ENCODE assay signal across 24 cellular contexts in the genomic region with DNA sequence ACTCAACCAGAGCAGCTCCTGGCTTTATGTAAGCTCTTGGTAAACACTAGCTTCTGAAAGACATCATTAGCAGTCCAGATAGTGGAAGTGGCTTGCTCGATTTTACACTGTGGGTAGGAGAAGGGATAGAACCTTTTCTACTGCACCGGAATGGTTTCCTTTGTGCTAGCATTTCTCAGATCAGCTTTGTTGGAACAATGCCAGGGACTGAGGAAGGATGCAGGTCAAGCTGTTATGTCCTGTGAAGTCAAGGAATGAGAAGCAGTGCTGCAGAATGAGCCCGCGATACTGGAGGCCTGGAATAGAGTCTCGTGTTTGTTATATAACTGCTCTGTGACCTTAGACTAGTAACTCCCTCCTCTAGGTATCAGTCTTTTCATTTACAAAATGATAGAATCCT.
"Had no signal": no experiment of that assay in that cellular context is flagged by ENCODE, and none has a peak within 500 bp of the region (broad histone marks: within the 10 kb centered on the region; RNA-seq: fewer than 3 reads in every experiment).

No MANE protein-coding gene starts in this region.

- H3K9me3 ChIP-seq: neutrophil, ovary, prostate gland, right atrium auricular region, upper lobe of left lung had no signal

- H3K4me1 ChIP-seq: prostate gland, upper lobe of left lung had no signal

- H3K4me3 ChIP-seq: coronary artery, gastroesophageal sphincter, ovary, prostate gland, right atrium auricular region, upper lobe of left lung had no signal

- H3K36me3 ChIP-seq: gastroesophageal sphincter, neutrophil, ovary, prostate gland, right atrium auricular region, upper lobe of left lung had no signal

- DNase-seq: activated CD4-positive, alpha-beta T cell treated with anti-CD3 and anti-CD28 coated beads, Interleukin-2, amount 10 ng/mL, durations not matched to agents 7 days and 5 days; activated CD4-positive, CD25-positive, alpha-beta regulatory T cell treated with anti-CD3 and anti-CD28 coated beads, Interleukin-2, amount 50 U/mL, for 72 hours; activated CD8-positive, alpha-beta memory T cell treated with anti-CD3 and anti-CD28 coated beads, Interleukin-2, amount 10 ng/mL, durations not matched to agents 7 days and 5 days; activated CD8-positive, alpha-beta T cell treated with anti-CD3 and anti-CD28 coated beads for 36 hours; activated gamma-delta T cell treated with Interleukin-2 at 50 U/mL for 16 hours; activated T-cell treated with anti-CD3 and anti-CD28 coated beads for 4 hours; endodermal cell; head of caudate nucleus; islet precursor cell; left cardiac atrium; midbrain; natural killer cell; ovary; stimulated activated CD4-positive, alpha-beta T cell treated with anti-CD3 and anti-CD28 coated beads, Interleukin-4, amount 100 ng/mL, for 24 hours; stimulated activated naive CD8-positive, alpha-beta T cell treated with anti-CD3 and anti-CD28 coated beads, Interleukin-15, Interleukin-2, amounts not matched to agents 100 U/mL and 50 U/mL, for 24 hours; upper lobe of left lung had no signal

- H3K27me3 ChIP-seq: gastroesophageal sphincter, neutrophil, ovary, right atrium auricular region, upper lobe of left lung had no signal

- FAIRE-seq: astrocyte had no signal

- H3K27ac ChIP-seq: coronary artery, epithelial cell of prostate, gastroesophageal sphincter, neutrophil, ovary, prostate gland, right atrium auricular region, upper lobe of left lung, VCaP had no signal
